Comparison of ENCODE assay signal across 20 cellular contexts in genomic region chr4:81541546-81541945, GRCh38.
DNase-seq lines count a peak whose midpoint lies in the region; ATAC-seq and TF ChIP-seq lines count a peak whose summit lies in the region.
"Had no signal": no experiment of that assay in that cellular context is flagged by ENCODE, and none has a peak within 500 bp of the region (broad histone marks: within the 10 kb centered on the region; RNA-seq: fewer than 3 reads in every experiment).

No MANE protein-coding gene starts in this region.

- H3K9me3 Mint-ChIP-seq in Calu3 (ENCODE audit: low read depth, unreplicated experiment) = peaks cover 6% of the 10 kb centered on the region
- peaks cover 21% of the 10 kb centered on the region for H3K9me3 Mint-ChIP-seq in activated CD4-positive, alpha-beta T cell treated with anti-CD3 and anti-CD28 coated beads, Interleukin-2, amount 10 ng/mL, durations not matched to agents 24 days and 14 days

- peak; percentile 66 for ATAC-seq in left colon
- ATAC-seq: A549, PC-3, T-helper 17 cell had no signal

- TF ChIP-seq CTCF in Calu3 (IDR thresholded peaks at IDR 0.05; ENCODE audit: unreplicated experiment) = no peak

- H3K27me3 Mint-ChIP-seq in Calu3 (ENCODE audit: unreplicated experiment) = no peaks in the 10 kb centered on the region
- H3K27me3 Mint-ChIP-seq in activated CD4-positive, alpha-beta T cell treated with anti-CD3 and anti-CD28 coated beads, Interleukin-2, amount 10 ng/mL, durations not matched to agents 24 days and 14 days = peaks cover 6% of the 10 kb centered on the region
- H3K27me3 Mint-ChIP-seq: B cell, T-helper 17 cell had no signal

- BruUV-seq in Calu3 (replicated peaks; lab: Mats Ljungman, UMichigan) = no TSS peak

- CTCF ChIA-PET in Calu3 (lab: Charles Lee) = no interaction called here

- H3K27ac Mint-ChIP-seq in Calu3 (ENCODE audit: unreplicated experiment) = peak overlapping the region; percentile 77
- H3K27ac Mint-ChIP-seq in activated CD4-positive, alpha-beta T cell treated with anti-CD3 and anti-CD28 coated beads, Interleukin-2, amount 10 ng/mL, durations not matched to agents 24 days and 14 days = no peak overlapping the region
- H3K27ac Mint-ChIP-seq: B cell, T-helper 17 cell had no signal

- no peaks in the 10 kb centered on the region for H3K36me3 Mint-ChIP-seq in Calu3 (ENCODE audit: insufficient read depth, unreplicated experiment)
- no peaks in the 10 kb centered on the region for H3K36me3 Mint-ChIP-seq in activated CD4-positive, alpha-beta T cell treated with anti-CD3 and anti-CD28 coated beads, Interleukin-2, amount 10 ng/mL, durations not matched to agents 24 days and 14 days (ENCODE audit: low read depth)
- H3K36me3 Mint-ChIP-seq: CD14-positive monocyte had no signal

- intact Hi-C loops in Calu3 (cut with micrococcal nuclease; ENCODE audit: unreplicated experiment) (no loop called here), left colon (cut with DNase I, micrococcal nuclease) (no loop called here)
- intact Hi-C loops in activated CD4-positive, alpha-beta T cell treated with anti-CD3 and anti-CD28 coated beads, Interleukin-2, amount 10 ng/mL, durations not matched to agents 24 days and 14 days (cut with micrococcal nuclease) = no loop called here

- DNase-seq in Calu3 (no peak), NCI-H2107 (lab: John Stamatoyannopoulos, UW) (peak; percentile 2), NCI-H69 (lab: John Stamatoyannopoulos, UW) (peak; percentile 5), left colon (no peak), DMS114 treated with DMSO at 0.1 percent for 48 hours (lab: John Stamatoyannopoulos, UW; ENCODE audit: unreplicated experiment) (no peak), SW 1271 (lab: John Stamatoyannopoulos, UW) (no peak)
- no peak for DNase-seq in activated CD4-positive, alpha-beta T cell treated with anti-CD3 and anti-CD28 coated beads, Interleukin-2, amount 10 ng/mL, durations not matched to agents 24 days and 14 days
- DNase-seq: GDM1, Karpas-422, MV-4-11, NCI-H1105 treated with DMSO at 0.1 percent for 48 hours, NCI-H2029 treated with DMSO at 0.1 percent for 48 hours, NCI-H446 treated with DMSO at 0.1 percent for 48 hours, NCI-H774, PC-3, Right ventricle myocardium superior, T-helper 17 cell had no signal

- no peak overlapping the region for H3K4me3 Mint-ChIP-seq in Calu3 (ENCODE audit: low read depth, unreplicated experiment)
- no peak overlapping the region for H3K4me3 Mint-ChIP-seq in activated CD4-positive, alpha-beta T cell treated with anti-CD3 and anti-CD28 coated beads, Interleukin-2, amount 10 ng/mL, durations not matched to agents 24 days and 14 days
- H3K4me3 Mint-ChIP-seq: B cell, CD14-positive monocyte, T-helper 17 cell had no signal

- peaks cover 15% of the 10 kb centered on the region for H3K4me1 Mint-ChIP-seq in Calu3 (ENCODE audit: low read depth, unreplicated experiment)
- no peaks in the 10 kb centered on the region for H3K4me1 Mint-ChIP-seq in activated CD4-positive, alpha-beta T cell treated with anti-CD3 and anti-CD28 coated beads, Interleukin-2, amount 10 ng/mL, durations not matched to agents 24 days and 14 days

Comparison
In these comparisons a context has a peak if more than half of its experiments do, and no peak if none do; other contexts are left out.
1. DNase-seq: peak in NCI-H2107 (single experiment) and NCI-H69 (single experiment); none in Calu3 (single experiment), left colon (0 of 2), activated CD4-positive, alpha-beta T cell treated with anti-CD3 and anti-CD28 coated beads, Interleukin-2, amount 10 ng/mL, durations not matched to agents 24 days and 14 days (single experiment), DMS114 treated with DMSO at 0.1 percent for 48 hours (single experiment) and SW 1271 (0 of 2).